ENCODE assay signal across 1 cellular context in genomic region chr18:51107594-51108305, GRCh38.
TF ChIP-seq lines count a peak whose summit lies in the region.

No MANE protein-coding gene starts in this region.

TF ChIP-seq in GM23338, 12 proteins besides CTCF, POLR2A, EP300 and RAD21 (continued from another document):
- TF ChIP-seq ZNF462 (CRISPR knock-in tag; IDR thresholded peaks at IDR 0.05): no peak
- no peak for TF ChIP-seq STAT1 (IDR thresholded peaks at IDR 0.05; ENCODE audit: unreplicated experiment)
- TF ChIP-seq ZNF331 (CRISPR knock-in tag; IDR thresholded peaks at IDR 0.05; ENCODE audit: low read depth): no peak
- no peak for TF ChIP-seq CREB1 (CRISPR knock-in tag; IDR thresholded peaks at IDR 0.05; ENCODE audit: low read depth)
- TF ChIP-seq JUNB (IDR thresholded peaks at IDR 0.05; ENCODE audit: unreplicated experiment): no peak
- TF ChIP-seq EZH2 (IDR thresholded peaks at IDR 0.05; ENCODE audit: low read depth, unreplicated experiment): no peak
